ENCODE assay signal across 17 cellular contexts in the genomic region with DNA sequence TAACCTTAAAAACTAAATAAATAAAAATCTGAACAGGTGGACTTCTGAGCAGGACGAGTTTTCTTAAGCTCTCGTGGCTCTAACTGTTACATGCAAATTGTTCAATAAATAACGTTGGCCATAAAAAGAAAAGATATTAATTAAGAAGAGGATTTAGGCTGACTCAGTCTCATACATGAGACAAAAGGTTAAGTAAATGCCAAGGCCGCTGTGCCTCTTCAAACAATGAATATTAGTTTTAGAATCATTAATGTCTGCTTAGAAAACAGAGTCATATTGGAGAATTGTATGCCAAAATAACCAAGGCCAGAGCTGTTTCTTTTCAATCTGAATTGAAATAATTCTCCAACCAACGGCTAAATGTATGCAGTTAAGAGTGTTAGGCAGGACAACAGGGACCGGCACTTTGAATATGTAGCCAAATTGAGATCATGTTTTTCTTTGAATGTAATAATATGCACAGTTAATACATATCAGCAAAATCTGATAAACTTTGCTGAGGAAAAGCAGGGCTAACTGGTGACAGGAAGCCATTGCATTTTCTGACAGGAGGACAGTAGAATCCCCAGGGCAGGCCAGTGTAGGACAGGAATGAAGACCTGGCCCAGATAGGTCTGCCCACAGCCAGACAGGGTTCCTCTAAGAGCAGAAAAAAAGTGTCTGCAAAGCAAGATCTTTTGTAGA.
DNase-seq lines count a peak whose midpoint lies in the region; ATAC-seq, FAIRE-seq and TF ChIP-seq lines count a peak whose summit lies in the region.
"Had no signal": no experiment of that assay in that cellular context is flagged by ENCODE, and none has a peak within 500 bp of the region (broad histone marks: within the 10 kb centered on the region; RNA-seq: fewer than 3 reads in every experiment).

No MANE protein-coding gene starts in this region.

- POLR2A ChIA-PET in PC-9 (lab: Charles Lee; ENCODE audit: unreplicated experiment), result no interaction called here
- POLR2A ChIA-PET in CD8-positive, alpha-beta memory T cell (lab: Charles Lee), result no interaction called here

- H2AFZ ChIP-seq in PC-9, result 0 out of 2 replicates have a peak overlapping the region, but pooled peaks have one; percentile 56
- H2AFZ ChIP-seq: GM23338 had no signal

- peaks cover 0 to 1% of the 10 kb centered on the region in 2 donors for H3K27me3 Mint-ChIP-seq in CD8-positive, alpha-beta memory T cell

- H3K9me3 ChIP-seq in PC-9 (ENCODE audit: insufficient read depth, low read depth), result no peaks in the 10 kb centered on the region
- H3K9me3 ChIP-seq in CD8-positive, alpha-beta memory T cell (ENCODE audit: low read length), result no peaks in the 10 kb centered on the region
- H3K9me3 ChIP-seq: BLaER1 treated with 17β-estradiol and CSF1 and Interleukin-3, amounts not matched to agents 10 nM and 100 nM had no signal

- H3K4me1 Mint-ChIP-seq in CD8-positive, alpha-beta memory T cell, result no peaks in the 10 kb centered on the region
- H3K4me1 Mint-ChIP-seq: B cell, GM23338 had no signal

- no peaks in the 10 kb centered on the region for H3F3A ChIP-seq in PC-9 (ENCODE audit: insufficient read depth, low read depth)

- peak; percentile 38 for FAIRE-seq in islet of Langerhans (lab: Jason Lieb, UNC)
- FAIRE-seq: GM12878 had no signal

- no TSS peak for BruUV-seq in PC-9 (replicated peaks; lab: Mats Ljungman, UMichigan)

- no peaks in the 10 kb centered on the region for H3K9me2 ChIP-seq in PC-9 (ENCODE audit: insufficient read depth)

- no peak overlapping the region for H3K4me3 Mint-ChIP-seq in CD8-positive, alpha-beta memory T cell
- H3K4me3 Mint-ChIP-seq: B cell; CD8-positive, alpha-beta T cell; GM23338 had no signal

- H4K20me1 ChIP-seq in PC-9 (ENCODE audit: insufficient read depth), result no peaks in the 10 kb centered on the region
- H4K20me1 ChIP-seq: BLaER1 treated with 17β-estradiol and CSF1 and Interleukin-3, amounts not matched to agents 10 nM and 100 nM had no signal

- H3K4me3 ChIP-seq in PC-9, result no peak overlapping the region
- no peak overlapping the region for H3K4me3 ChIP-seq in CD8-positive, alpha-beta memory T cell (ENCODE audit: low read length)
- H3K4me3 ChIP-seq: BLaER1 treated with 17β-estradiol and CSF1 and Interleukin-3, amounts not matched to agents 10 nM and 100 nM; GM12878; GM23338 had no signal

- ATAC-seq in GM18520 (IDR thresholded peaks at IDR 0.05; ENCODE audit: unreplicated experiment), result no peak
- ATAC-seq: CD8-positive, alpha-beta T cell; GM12878; GM23338 had no signal

- intact Hi-C loops in PC-9 (cut with micrococcal nuclease; ENCODE audit: unreplicated experiment), result no loop called here

- H3K27me3 ChIP-seq in PC-9 (ENCODE audit: insufficient read depth, low read depth), result no peaks in the 10 kb centered on the region
- no peaks in the 10 kb centered on the region for H3K27me3 ChIP-seq in CD8-positive, alpha-beta memory T cell (ENCODE audit: insufficient read depth, low read length, poor library complexity, severe bottlenecking)
- H3K27me3 ChIP-seq: BLaER1 treated with 17β-estradiol and CSF1 and Interleukin-3, amounts not matched to agents 10 nM and 100 nM had no signal

- CTCF ChIA-PET in PC-9 (lab: Charles Lee), result no interaction called here
- CTCF ChIA-PET in CD8-positive, alpha-beta memory T cell (lab: Charles Lee), result no interaction called here

- no peaks in the 10 kb centered on the region for H3K36me3 ChIP-seq in PC-9 (ENCODE audit: low read depth)
- H3K36me3 ChIP-seq in CD8-positive, alpha-beta memory T cell (ENCODE audit: insufficient read depth, low read length), result no peaks in the 10 kb centered on the region
- H3K36me3 ChIP-seq: BLaER1 treated with 17β-estradiol and CSF1 and Interleukin-3, amounts not matched to agents 10 nM and 100 nM had no signal

- no peaks in the 10 kb centered on the region for H3K4me1 ChIP-seq in PC-9 (replicated peaks; ENCODE audit: insufficient read depth)
- no peaks in the 10 kb centered on the region for H3K4me1 ChIP-seq in CD8-positive, alpha-beta memory T cell (ENCODE audit: insufficient read depth, low read length)

- peaks cover 0 to 3% (median 0%) of the 10 kb centered on the region in 5 donors for H3K9me3 Mint-ChIP-seq in CD8-positive, alpha-beta memory T cell
- H3K9me3 Mint-ChIP-seq: CD8-positive, alpha-beta T cell; GM23338 had no signal

- no peak overlapping the region for H3K27ac Mint-ChIP-seq in CD8-positive, alpha-beta memory T cell
- H3K27ac Mint-ChIP-seq: B cell; CD8-positive, alpha-beta T cell; GM23338 had no signal

- H3K36me3 Mint-ChIP-seq in CD8-positive, alpha-beta memory T cell, result no peaks in the 10 kb centered on the region
- H3K36me3 Mint-ChIP-seq: CD8-positive, alpha-beta T cell had no signal

- TF ChIP-seq CTCF in PC-9 (conservative IDR thresholded peaks at IDR 0.05), result no peak
- TF ChIP-seq CTCF in VCaP (conservative IDR thresholded peaks at IDR 0.05), result no peak

- H3K27ac ChIP-seq in PC-9 (no peak overlapping the region), VCaP (peak overlapping the region; percentile 44)
- no peak overlapping the region for H3K27ac ChIP-seq in CD8-positive, alpha-beta memory T cell (ENCODE audit: low read depth, low read length)
- H3K27ac ChIP-seq: BLaER1 treated with 17β-estradiol and CSF1 and Interleukin-3, amounts not matched to agents 10 nM and 100 nM had no signal

- DNase-seq in NCI-H69 (lab: John Stamatoyannopoulos, UW) (peak; percentile 4), PC-9 (no peak)
- no peak for DNase-seq in CD8-positive, alpha-beta memory T cell
- DNase-seq: CD8-positive, alpha-beta T cell; COR-L47; DMS 273 treated with DMSO at 0.1 percent for 48 hours; DMS53; DND-41; EL; H7 had no signal

- no peak overlapping the region for H3K4me2 ChIP-seq in PC-9
- H3K4me2 ChIP-seq: BLaER1 treated with 17β-estradiol and CSF1 and Interleukin-3, amounts not matched to agents 10 nM and 100 nM; GM23338 had no signal

- H3K79me2 ChIP-seq in PC-9 (ENCODE audit: low read depth), result no peaks in the 10 kb centered on the region
